8 cellular contexts compared by ENCODE assay signal in genomic region chr2:200408428-200409311, GRCh38.
DNase-seq lines count a peak whose midpoint lies in the region; ATAC-seq and TF ChIP-seq lines count a peak whose summit lies in the region.

No MANE protein-coding gene starts in this region.

- CTCF ChIA-PET in RWPE1 (lab: Yijun Ruan, JAX) = interaction anchor here (0.6 kb wide), 1 partner anchor 34 kb away, joined by 3 read pairs; no protein-coding TSS in a partner anchor
- CTCF ChIA-PET in HEK293T (lab: Yijun Ruan, JAX) = no interaction called here

- no peaks in the 10 kb centered on the region for H3K27me3 ChIP-seq in transverse colon

- ATAC-seq in GM21390 (IDR thresholded peaks at IDR 0.05; ENCODE audit: unreplicated experiment) (no peak), HG03108 (IDR thresholded peaks at IDR 0.05; ENCODE audit: unreplicated experiment) (no peak)

- TF ChIP-seq EP300 in transverse colon (IDR thresholded peaks at IDR 0.05; ENCODE audit: low read depth) = no peak

- TF ChIP-seq POLR2A in transverse colon (IDR thresholded peaks at IDR 0.05) = no peak

- no peak overlapping the region for H3K4me3 Mint-ChIP-seq in activated naive CD4-positive, alpha-beta T cell treated with anti-CD3 and anti-CD28 coated beads, Interleukin-2, amount 50 U/mL, for 24 hours

- no peak for DNase-seq in activated naive CD4-positive, alpha-beta T cell (lab: John Stamatoyannopoulos, UW)
- DNase-seq in RWPE1 (ENCODE audit: low spot score) = peak; percentile 63
- DNase-seq in fibroblast of mammary gland (ENCODE audit: low read depth) = peak; percentile 89
- peak; percentile 47 for DNase-seq in transverse colon
- DNase-seq in HEK293T (ENCODE audit: extremely low spot score) = no peak

- H3K36me3 Mint-ChIP-seq in activated naive CD4-positive, alpha-beta T cell treated with anti-CD3 and anti-CD28 coated beads, Interleukin-2, amount 50 U/mL, for 24 hours = peaks cover 5% of the 10 kb centered on the region

- H3K27ac Mint-ChIP-seq in activated naive CD4-positive, alpha-beta T cell treated with anti-CD3 and anti-CD28 coated beads, Interleukin-2, amount 50 U/mL, for 24 hours = peak overlapping the region; percentile 62

- H3K4me1 ChIP-seq in transverse colon = peaks cover 26 to 50% (median 46%) of the 10 kb centered on the region in 4 donors

- H3K9me3 Mint-ChIP-seq in activated naive CD4-positive, alpha-beta T cell treated with anti-CD3 and anti-CD28 coated beads, Interleukin-2, amount 50 U/mL, for 24 hours = no peaks in the 10 kb centered on the region

- POLR2A ChIA-PET in RWPE1 (lab: Yijun Ruan, JAX; ENCODE audit: low non-redundant PET) = no interaction called here
- POLR2A ChIA-PET in HEK293T (lab: Yijun Ruan, JAX) = no interaction called here

- no peaks in the 10 kb centered on the region for H3K9me3 ChIP-seq in transverse colon

- H3K4me3 ChIP-seq in fibroblast of mammary gland (ENCODE audit: control insufficient read depth, low read depth, low read length) (no peak overlapping the region), transverse colon (no peak overlapping the region)

- peak overlapping the region; percentile 69 for H3K27ac ChIP-seq in RWPE1
- peak overlapping the region; percentile 54 to 83 (median 75) for H3K27ac ChIP-seq in transverse colon

- H3K36me3 ChIP-seq in transverse colon = no peaks in the 10 kb centered on the region

- in situ Hi-C loops in transverse colon (cut with MboI; ENCODE audit: low pct_ligation_motif_present in 1 of 4, low pct_unique_long_range_greater_than_20kb in 1 of 4, low sequenced_read_pairs in 3 of 4) = loop anchor here in 1 of 4 donors (25.0 kb wide), 1 partner anchor 96 kb away; the partner anchor contains the start of gene SPATS2L

- TF ChIP-seq CTCF in RWPE1 (conservative IDR thresholded peaks at IDR 0.05; ENCODE audit: low read depth) (no peak), fibroblast of mammary gland (conservative IDR thresholded peaks at IDR 0.05; ENCODE audit: control insufficient read depth, insufficient read depth, low read depth, low read length) (no peak), transverse colon (IDR thresholded peaks at IDR 0.05) (no peak)

- peaks cover 29% of the 10 kb centered on the region for H3K4me1 Mint-ChIP-seq in activated naive CD4-positive, alpha-beta T cell treated with anti-CD3 and anti-CD28 coated beads, Interleukin-2, amount 50 U/mL, for 24 hours

- intact Hi-C loops in transverse colon (cut with DNase I; ENCODE audit: low total_unique reads) = no loop called here

- no peaks in the 10 kb centered on the region for H3K27me3 Mint-ChIP-seq in activated naive CD4-positive, alpha-beta T cell treated with anti-CD3 and anti-CD28 coated beads, Interleukin-2, amount 50 U/mL, for 24 hours

- WGBS in transverse colon (ENCODE audit: low coverage in 1 of 2), 2 donors = 58 to 66% methylated on average over 5 to 19 of the region's 19 CpGs

TF ChIP-seq in HEK293T, 16 proteins besides CTCF, POLR2A, EP300 and RAD21:
- TF ChIP-seq FOXK2 (IDR thresholded peaks at IDR 0.05) = no peak
- no peak for TF ChIP-seq FOXA1 (IDR thresholded peaks at IDR 0.05)
- TF ChIP-seq PKNOX1 (IDR thresholded peaks at IDR 0.05) = no peak
- TF ChIP-seq TARDBP (IDR thresholded peaks at IDR 0.05) = no peak
- no peak for TF ChIP-seq LEF1 (IDR thresholded peaks at IDR 0.05; ENCODE audit: borderline replicate concordance)
- no peak for TF ChIP-seq SUZ12 (IDR thresholded peaks at IDR 0.05)
- TF ChIP-seq CTBP1 (IDR thresholded peaks at IDR 0.05; ENCODE audit: borderline replicate concordance) = no peak
- no peak for TF ChIP-seq SP1 (IDR thresholded peaks at IDR 0.05)
- no peak for TF ChIP-seq L3MBTL2 (conservative IDR thresholded peaks at IDR 0.05)
- no peak for TF ChIP-seq NFRKB (IDR thresholded peaks at IDR 0.05)
- no peak for TF ChIP-seq ARNT (IDR thresholded peaks at IDR 0.05)
- TF ChIP-seq ZNF384 (IDR thresholded peaks at IDR 0.05) = no peak
- TF ChIP-seq ELF4 (IDR thresholded peaks at IDR 0.05) = no peak

Comparison
In these comparisons a context has a peak if more than half of its experiments do, and no peak if none do; other contexts are left out.
1. DNase-seq: peak in RWPE1 (single experiment), fibroblast of mammary gland (single experiment) and transverse colon (single experiment); none in activated naive CD4-positive, alpha-beta T cell (0 of 4) and HEK293T (single experiment).